Comparison of ENCODE assay signal across 14 cellular contexts in genomic region chr2:62461707-62462106, GRCh38. TPM values are rescaled to one million over a fixed set of nuclear protein-coding genes. Genes with fewer than 3 reads are reported as not detected.
DNase-seq lines count a peak whose midpoint lies in the region; ATAC-seq and TF ChIP-seq lines count a peak whose summit lies in the region.
"Had no signal": no experiment of that assay in that cellular context is flagged by ENCODE, and none has a peak within 500 bp of the region (broad histone marks: within the 10 kb centered on the region; RNA-seq: fewer than 3 reads in every experiment).

No MANE protein-coding gene starts in this region.

- H2AFZ ChIP-seq in GM23248, result no peak overlapping the region

- no peak overlapping the region for H3K4me3 Mint-ChIP-seq in stimulated activated effector memory CD8-positive, alpha-beta T cell treated with anti-CD3 and anti-CD28 coated beads, Interleukin-12 subunit alpha, Interleukin-12 subunit beta, amount 100 ng/mL, for 72 hours
- H3K4me3 Mint-ChIP-seq in chondrocyte (ENCODE audit: unreplicated experiment), result no peak overlapping the region
- H3K4me3 Mint-ChIP-seq: activated naive CD4-positive, alpha-beta T cell treated with anti-CD3 and anti-CD28 coated beads, Interleukin-2, amount 10 ng/mL, durations not matched to agents 7 days and 5 days; stimulated activated naive CD8-positive, alpha-beta T cell treated with anti-CD3 and anti-CD28 coated beads, Interleukin-15, amount 100 ng/mL, for 72 hours had no signal

- ATAC-seq in SK-N-SH treated with all-trans-retinoic acid at 6 μM for 48 hours, result peak; percentile 72
- no peak for ATAC-seq in stimulated activated effector memory CD8-positive, alpha-beta T cell treated with anti-CD3 and anti-CD28 coated beads, Interleukin-12 subunit alpha, Interleukin-12 subunit beta, amount 100 ng/mL, for 72 hours

- no peaks in the 10 kb centered on the region for H3K27me3 Mint-ChIP-seq in chondrocyte (ENCODE audit: low read depth)

- H3K4me3 ChIP-seq in GM23248 (no peak overlapping the region), fibroblast of the aortic adventitia (ENCODE audit: low read depth, low read length) (no peak overlapping the region)
- H3K4me3 ChIP-seq: colonic mucosa had no signal

- H3K79me2 ChIP-seq in GM23248 (ENCODE audit: insufficient read depth), result no peaks in the 10 kb centered on the region

- H3K27ac Mint-ChIP-seq in stimulated activated effector memory CD8-positive, alpha-beta T cell treated with anti-CD3 and anti-CD28 coated beads, Interleukin-12 subunit alpha, Interleukin-12 subunit beta, amount 100 ng/mL, for 72 hours, result no peak overlapping the region
- no peak overlapping the region for H3K27ac Mint-ChIP-seq in chondrocyte (ENCODE audit: unreplicated experiment)
- H3K27ac Mint-ChIP-seq: activated naive CD4-positive, alpha-beta T cell treated with anti-CD3 and anti-CD28 coated beads, Interleukin-2, amount 10 ng/mL, durations not matched to agents 7 days and 5 days had no signal

- no peaks in the 10 kb centered on the region for H4K20me1 ChIP-seq in GM23248 (ENCODE audit: insufficient read depth)

- 37 to 43% methylated on average over 4 of the region's 4 CpGs for WGBS in GM23248 (ENCODE audit: low coverage in 1 of 2, low lambda C conversion rate in 2 of 2, missing lambda C conversion rate in 2 of 2), 2 experiments

- H3K9me3 ChIP-seq in GM23248 (ENCODE audit: low read depth), result no peaks in the 10 kb centered on the region
- H3K9me3 ChIP-seq: colonic mucosa had no signal

- no peaks in the 10 kb centered on the region for H3K27me3 ChIP-seq in GM23248 (replicated peaks; ENCODE audit: insufficient read depth)
- H3K27me3 ChIP-seq: colonic mucosa had no signal

- no peak overlapping the region for H3K4me2 ChIP-seq in GM23248 (ENCODE audit: unreplicated experiment)

- no peak overlapping the region for H3K9ac ChIP-seq in GM23248

- DNase-seq in GM23248, result peak; percentile 91
- peak; percentile 76 for DNase-seq in fibroblast of the aortic adventitia (ENCODE audit: low read depth)
- DNase-seq in occipital lobe (lab: John Stamatoyannopoulos, UW), result peak; percentile 13
- DNase-seq in GDM1 (lab: John Stamatoyannopoulos, UW), result no peak
- no peak for DNase-seq in stimulated activated effector memory CD8-positive, alpha-beta T cell treated with anti-CD3 and anti-CD28 coated beads, Interleukin-12 subunit alpha, Interleukin-12 subunit beta, amount 100 ng/mL, for 72 hours (ENCODE audit: low spot score in 2 of 2)
- DNase-seq in stimulated activated CD4-positive, alpha-beta T cell treated with anti-CD3 and anti-CD28 coated beads, Interleukin-12 subunit alpha, Interleukin-12 subunit beta, amount 100 ng/mL, for 4 hours, result no peak
- DNase-seq in chondrocyte (ENCODE audit: low spot score), result no peak
- DNase-seq: activated CD8-positive, alpha-beta memory T cell treated with anti-CD3 and anti-CD28 coated beads for 24 hours; activated naive CD4-positive, alpha-beta T cell treated with anti-CD3 and anti-CD28 coated beads, Interleukin-2, amount 10 ng/mL, durations not matched to agents 7 days and 5 days; colonic mucosa; mesenchymal stem cell; stimulated activated CD4-positive, alpha-beta T cell treated with anti-CD3 and anti-CD28 coated beads, Interleukin-2, amount 100 ng/mL, for 48 hours; stimulated activated naive CD8-positive, alpha-beta T cell treated with anti-CD3 and anti-CD28 coated beads, Interleukin-15, amount 100 ng/mL, for 72 hours had no signal

- H3K4me1 Mint-ChIP-seq in stimulated activated effector memory CD8-positive, alpha-beta T cell treated with anti-CD3 and anti-CD28 coated beads, Interleukin-12 subunit alpha, Interleukin-12 subunit beta, amount 100 ng/mL, for 72 hours, result no peaks in the 10 kb centered on the region
- peaks cover 3% of the 10 kb centered on the region for H3K4me1 Mint-ChIP-seq in chondrocyte (ENCODE audit: low read depth)
- H3K4me1 Mint-ChIP-seq: activated naive CD4-positive, alpha-beta T cell treated with anti-CD3 and anti-CD28 coated beads, Interleukin-2, amount 10 ng/mL, durations not matched to agents 7 days and 5 days; stimulated activated naive CD8-positive, alpha-beta T cell treated with anti-CD3 and anti-CD28 coated beads, Interleukin-15, amount 100 ng/mL, for 72 hours had no signal

- H3K36me3 Mint-ChIP-seq in stimulated activated effector memory CD8-positive, alpha-beta T cell treated with anti-CD3 and anti-CD28 coated beads, Interleukin-12 subunit alpha, Interleukin-12 subunit beta, amount 100 ng/mL, for 72 hours, result no peaks in the 10 kb centered on the region
- H3K36me3 Mint-ChIP-seq in chondrocyte (ENCODE audit: low read depth), result no peaks in the 10 kb centered on the region
- H3K36me3 Mint-ChIP-seq: activated naive CD4-positive, alpha-beta T cell treated with anti-CD3 and anti-CD28 coated beads, Interleukin-2, amount 10 ng/mL, durations not matched to agents 7 days and 5 days had no signal

- 0 out of 2 replicates have a peak overlapping the region, but pooled peaks have one; percentile 9 for H3K27ac ChIP-seq in GM23248
- H3K27ac ChIP-seq: colonic mucosa had no signal

- TF ChIP-seq CTCF in fibroblast of the aortic adventitia (IDR thresholded peaks at IDR 0.05; ENCODE audit: insufficient read depth, low read length), result no peak
- TF ChIP-seq CTCF in chondrocyte (IDR thresholded peaks at IDR 0.05), result no peak

- H3F3A ChIP-seq in GM23248 (ENCODE audit: insufficient read depth), result 0 out of 2 replicates have a peak, but pooled peaks cover 5% of the 10 kb centered on the region

- H3K36me3 ChIP-seq in GM23248 (ENCODE audit: low read depth), result no peaks in the 10 kb centered on the region
- H3K36me3 ChIP-seq: colonic mucosa had no signal

- in situ Hi-C loops in GM23248 (cut with MboI), result no loop called here

- H3K9me3 Mint-ChIP-seq in stimulated activated effector memory CD8-positive, alpha-beta T cell treated with anti-CD3 and anti-CD28 coated beads, Interleukin-12 subunit alpha, Interleukin-12 subunit beta, amount 100 ng/mL, for 72 hours, result no peaks in the 10 kb centered on the region
- H3K9me3 Mint-ChIP-seq in chondrocyte (ENCODE audit: low read depth), result no peaks in the 10 kb centered on the region
- H3K9me3 Mint-ChIP-seq: activated naive CD4-positive, alpha-beta T cell treated with anti-CD3 and anti-CD28 coated beads, Interleukin-2, amount 10 ng/mL, durations not matched to agents 7 days and 5 days; stimulated activated naive CD8-positive, alpha-beta T cell treated with anti-CD3 and anti-CD28 coated beads, Interleukin-15, amount 100 ng/mL, for 72 hours had no signal

- H3K4me1 ChIP-seq in GM23248 (ENCODE audit: insufficient read depth), result peaks cover 11% of the 10 kb centered on the region
- H3K4me1 ChIP-seq: colonic mucosa had no signal

- H3K9me2 ChIP-seq in GM23248 (ENCODE audit: insufficient read depth), result no peaks in the 10 kb centered on the region

TF ChIP-seq in SK-N-SH treated with all-trans-retinoic acid at 6 μM for 48 hours, 23 proteins besides CTCF, POLR2A, EP300 and RAD21:
- TF ChIP-seq ESRRG (CRISPR knock-in tag; IDR thresholded peaks at IDR 0.05) (no peak), ISL1 (CRISPR knock-in tag; IDR thresholded peaks at IDR 0.05) (peak; percentile 34), POU6F1 (CRISPR knock-in tag; IDR thresholded peaks at IDR 0.05; ENCODE audit: borderline replicate concordance, low read depth) (no peak), ARNTL (CRISPR knock-in tag; IDR thresholded peaks at IDR 0.05; ENCODE audit: borderline replicate concordance, low read depth) (no peak)

RNA-seq across cellular contexts. Expression of gene TMEM17, which starts 44.3 kb away (rescaled TPM):
- 3.7 and 8.3 TPM in 2 replicates for total RNA-seq in GM23248 (2014; rRNA removed; shearing (Covaris generic))
- 5.7 and 6.0 TPM in 2 replicates for polyA plus RNA-seq in GM23248 (2016; fragmentation: Nextera tagmentation; extraction: Ambion mirVana)
- total RNA-seq in fibroblast of the aortic adventitia (ENCODE audit: low replicate concordance), result 0.90 and 4.4 TPM in 2 replicates
- total RNA-seq in occipital lobe, result 6.4 TPM
- total RNA-seq in chondrocyte, result 2.6 to 3.8 TPM (median 3.8 TPM) in 3 replicates

Comparison
In these comparisons a context has a peak if more than half of its experiments do, and no peak if none do; other contexts are left out.
1. DNase-seq: peak in GM23248 (single experiment), fibroblast of the aortic adventitia (single experiment) and occipital lobe (single experiment); none in GDM1 (single experiment), stimulated activated effector memory CD8-positive, alpha-beta T cell treated with anti-CD3 and anti-CD28 coated beads, Interleukin-12 subunit alpha, Interleukin-12 subunit beta, amount 100 ng/mL, for 72 hours (0 of 2), stimulated activated CD4-positive, alpha-beta T cell treated with anti-CD3 and anti-CD28 coated beads, Interleukin-12 subunit alpha, Interleukin-12 subunit beta, amount 100 ng/mL, for 4 hours (single experiment) and chondrocyte (single experiment).